1 cellular context compared by ENCODE assay signal in the genomic region with DNA sequence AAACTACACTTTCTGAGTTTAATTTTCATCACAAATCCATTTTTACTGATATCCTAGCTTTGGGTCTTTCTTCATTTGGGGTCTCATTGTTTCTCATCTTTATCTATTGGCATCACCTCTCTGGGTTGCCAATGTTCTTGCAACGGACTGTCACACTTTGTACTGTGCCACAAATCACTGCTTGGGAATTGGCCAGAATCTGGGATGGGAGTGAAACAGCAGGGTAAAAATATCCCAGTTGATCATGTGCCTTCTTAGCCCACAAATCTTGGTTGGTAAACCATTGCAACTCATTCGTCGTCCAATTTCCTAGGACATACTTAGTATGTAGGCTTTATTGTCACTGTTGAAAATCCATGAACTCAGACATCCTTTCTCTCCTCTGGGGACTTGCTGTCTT.
TF ChIP-seq lines count a peak whose summit lies in the region.

No MANE protein-coding gene starts in this region.

TF ChIP-seq in GM23338, 12 proteins besides CTCF, POLR2A, EP300 and RAD21:
- TF ChIP-seq, protein P1, sequence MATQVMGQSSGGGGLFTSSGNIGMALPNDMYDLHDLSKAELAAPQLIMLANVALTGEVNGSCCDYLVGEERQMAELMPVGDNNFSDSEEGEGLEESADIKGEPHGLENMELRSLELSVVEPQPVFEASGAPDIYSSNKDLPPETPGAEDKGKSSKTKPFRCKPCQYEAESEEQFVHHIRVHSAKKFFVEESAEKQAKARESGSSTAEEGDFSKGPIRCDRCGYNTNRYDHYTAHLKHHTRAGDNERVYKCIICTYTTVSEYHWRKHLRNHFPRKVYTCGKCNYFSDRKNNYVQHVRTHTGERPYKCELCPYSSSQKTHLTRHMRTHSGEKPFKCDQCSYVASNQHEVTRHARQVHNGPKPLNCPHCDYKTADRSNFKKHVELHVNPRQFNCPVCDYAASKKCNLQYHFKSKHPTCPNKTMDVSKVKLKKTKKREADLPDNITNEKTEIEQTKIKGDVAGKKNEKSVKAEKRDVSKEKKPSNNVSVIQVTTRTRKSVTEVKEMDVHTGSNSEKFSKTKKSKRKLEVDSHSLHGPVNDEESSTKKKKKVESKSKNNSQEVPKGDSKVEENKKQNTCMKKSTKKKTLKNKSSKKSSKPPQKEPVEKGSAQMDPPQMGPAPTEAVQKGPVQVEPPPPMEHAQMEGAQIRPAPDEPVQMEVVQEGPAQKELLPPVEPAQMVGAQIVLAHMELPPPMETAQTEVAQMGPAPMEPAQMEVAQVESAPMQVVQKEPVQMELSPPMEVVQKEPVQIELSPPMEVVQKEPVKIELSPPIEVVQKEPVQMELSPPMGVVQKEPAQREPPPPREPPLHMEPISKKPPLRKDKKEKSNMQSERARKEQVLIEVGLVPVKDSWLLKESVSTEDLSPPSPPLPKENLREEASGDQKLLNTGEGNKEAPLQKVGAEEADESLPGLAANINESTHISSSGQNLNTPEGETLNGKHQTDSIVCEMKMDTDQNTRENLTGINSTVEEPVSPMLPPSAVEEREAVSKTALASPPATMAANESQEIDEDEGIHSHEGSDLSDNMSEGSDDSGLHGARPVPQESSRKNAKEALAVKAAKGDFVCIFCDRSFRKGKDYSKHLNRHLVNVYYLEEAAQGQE (IDR thresholded peaks at IDR 0.05; ENCODE audit: unreplicated experiment), result no peak
- no peak for TF ChIP-seq EZH2 (IDR thresholded peaks at IDR 0.05; ENCODE audit: low read depth, unreplicated experiment)
- no peak for TF ChIP-seq ZNF114 (CRISPR knock-in tag; IDR thresholded peaks at IDR 0.05)
- TF ChIP-seq EZH2phosphoT487 (IDR thresholded peaks at IDR 0.05; ENCODE audit: unreplicated experiment), result no peak
- no peak for TF ChIP-seq STAT1 (IDR thresholded peaks at IDR 0.05; ENCODE audit: unreplicated experiment)
- no peak for TF ChIP-seq CREB1 (CRISPR knock-in tag; IDR thresholded peaks at IDR 0.05; ENCODE audit: low read depth)
- TF ChIP-seq, protein P2, sequence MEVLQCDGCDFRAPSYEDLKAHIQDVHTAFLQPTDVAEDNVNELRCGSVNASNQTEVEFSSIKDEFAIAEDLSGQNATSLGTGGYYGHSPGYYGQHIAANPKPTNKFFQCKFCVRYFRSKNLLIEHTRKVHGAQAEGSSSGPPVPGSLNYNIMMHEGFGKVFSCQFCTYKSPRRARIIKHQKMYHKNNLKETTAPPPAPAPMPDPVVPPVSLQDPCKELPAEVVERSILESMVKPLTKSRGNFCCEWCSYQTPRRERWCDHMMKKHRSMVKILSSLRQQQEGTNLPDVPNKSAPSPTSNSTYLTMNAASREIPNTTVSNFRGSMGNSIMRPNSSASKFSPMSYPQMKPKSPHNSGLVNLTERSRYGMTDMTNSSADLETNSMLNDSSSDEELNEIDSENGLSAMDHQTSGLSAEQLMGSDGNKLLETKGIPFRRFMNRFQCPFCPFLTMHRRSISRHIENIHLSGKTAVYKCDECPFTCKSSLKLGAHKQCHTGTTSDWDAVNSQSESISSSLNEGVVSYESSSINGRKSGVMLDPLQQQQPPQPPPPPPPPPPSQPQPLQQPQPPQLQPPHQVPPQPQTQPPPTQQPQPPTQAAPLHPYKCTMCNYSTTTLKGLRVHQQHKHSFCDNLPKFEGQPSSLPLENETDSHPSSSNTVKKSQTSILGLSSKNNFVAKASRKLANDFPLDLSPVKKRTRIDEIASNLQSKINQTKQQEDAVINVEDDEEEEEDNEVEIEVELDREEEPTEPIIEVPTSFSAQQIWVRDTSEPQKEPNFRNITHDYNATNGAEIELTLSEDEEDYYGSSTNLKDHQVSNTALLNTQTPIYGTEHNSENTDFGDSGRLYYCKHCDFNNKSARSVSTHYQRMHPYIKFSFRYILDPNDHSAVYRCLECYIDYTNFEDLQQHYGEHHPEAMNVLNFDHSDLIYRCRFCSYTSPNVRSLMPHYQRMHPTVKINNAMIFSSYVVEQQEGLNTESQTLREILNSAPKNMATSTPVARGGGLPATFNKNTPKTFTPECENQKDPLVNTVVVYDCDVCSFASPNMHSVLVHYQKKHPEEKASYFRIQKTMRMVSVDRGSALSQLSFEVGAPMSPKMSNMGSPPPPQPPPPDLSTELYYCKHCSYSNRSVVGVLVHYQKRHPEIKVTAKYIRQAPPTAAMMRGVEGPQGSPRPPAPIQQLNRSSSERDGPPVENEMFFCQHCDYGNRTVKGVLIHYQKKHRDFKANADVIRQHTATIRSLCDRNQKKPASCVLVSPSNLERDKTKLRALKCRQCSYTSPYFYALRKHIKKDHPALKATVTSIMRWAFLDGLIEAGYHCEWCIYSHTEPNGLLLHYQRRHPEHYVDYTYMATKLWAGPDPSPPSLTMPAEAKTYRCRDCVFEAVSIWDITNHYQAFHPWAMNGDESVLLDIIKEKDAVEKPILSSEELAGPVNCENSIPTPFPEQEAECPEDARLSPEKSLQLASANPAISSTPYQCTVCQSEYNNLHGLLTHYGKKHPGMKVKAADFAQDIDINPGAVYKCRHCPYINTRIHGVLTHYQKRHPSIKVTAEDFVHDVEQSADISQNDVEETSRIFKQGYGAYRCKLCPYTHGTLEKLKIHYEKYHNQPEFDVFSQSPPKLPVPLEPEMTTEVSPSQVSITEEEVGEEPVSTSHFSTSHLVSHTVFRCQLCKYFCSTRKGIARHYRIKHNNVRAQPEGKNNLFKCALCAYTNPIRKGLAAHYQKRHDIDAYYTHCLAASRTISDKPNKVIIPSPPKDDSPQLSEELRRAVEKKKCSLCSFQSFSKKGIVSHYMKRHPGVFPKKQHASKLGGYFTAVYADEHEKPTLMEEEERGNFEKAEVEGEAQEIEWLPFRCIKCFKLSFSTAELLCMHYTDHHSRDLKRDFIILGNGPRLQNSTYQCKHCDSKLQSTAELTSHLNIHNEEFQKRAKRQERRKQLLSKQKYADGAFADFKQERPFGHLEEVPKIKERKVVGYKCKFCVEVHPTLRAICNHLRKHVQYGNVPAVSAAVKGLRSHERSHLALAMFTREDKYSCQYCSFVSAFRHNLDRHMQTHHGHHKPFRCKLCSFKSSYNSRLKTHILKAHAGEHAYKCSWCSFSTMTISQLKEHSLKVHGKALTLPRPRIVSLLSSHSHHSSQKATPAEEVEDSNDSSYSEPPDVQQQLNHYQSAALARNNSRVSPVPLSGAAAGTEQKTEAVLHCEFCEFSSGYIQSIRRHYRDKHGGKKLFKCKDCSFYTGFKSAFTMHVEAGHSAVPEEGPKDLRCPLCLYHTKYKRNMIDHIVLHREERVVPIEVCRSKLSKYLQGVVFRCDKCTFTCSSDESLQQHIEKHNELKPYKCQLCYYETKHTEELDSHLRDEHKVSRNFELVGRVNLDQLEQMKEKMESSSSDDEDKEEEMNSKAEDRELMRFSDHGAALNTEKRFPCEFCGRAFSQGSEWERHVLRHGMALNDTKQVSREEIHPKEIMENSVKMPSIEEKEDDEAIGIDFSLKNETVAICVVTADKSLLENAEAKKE (CRISPR knock-in tag; IDR thresholded peaks at IDR 0.05), result no peak
- no peak for TF ChIP-seq NANOG (IDR thresholded peaks at IDR 0.05; ENCODE audit: borderline replicate concordance)
- no peak for TF ChIP-seq POLR2AphosphoS5 (IDR thresholded peaks at IDR 0.05; ENCODE audit: low read depth)
TF ChIP-seq in GM23338: peak in this region for 0.
